ENCODE assay signal across 26 cellular contexts in genomic region chr6:150201791-150202329, GRCh38. TPM values are rescaled to one million over a fixed set of nuclear protein-coding genes. Genes with fewer than 3 reads are reported as not detected.
DNase-seq lines count a peak whose midpoint lies in the region; ATAC-seq, FAIRE-seq and TF ChIP-seq lines count a peak whose summit lies in the region.
"Had no signal": no experiment of that assay in that cellular context is flagged by ENCODE, and none has a peak within 500 bp of the region (broad histone marks: within the 10 kb centered on the region; RNA-seq: fewer than 3 reads in every experiment).

No MANE protein-coding gene starts in this region.

- intact Hi-C loops in HepG2 (cut with micrococcal nuclease; ENCODE audit: unreplicated experiment): no loop called here

- WGBS in endodermal cell (ENCODE audit: insufficient coverage in 1 of 2, insufficient read length in 1 of 2), 2 experiments: 95% methylated on average over 3 to 9 of the region's 9 CpGs
- 19% methylated on average over 9 of the region's 9 CpGs for WGBS in HepG2 (ENCODE audit: low lambda C conversion rate)
- 79% methylated on average over 9 of the region's 9 CpGs for WGBS in smooth muscle cell (ENCODE audit: low lambda C conversion rate)

- H3K4me1 ChIP-seq in endodermal cell (ENCODE audit: control insufficient read depth, insufficient read depth, low read length) (no peaks in the 10 kb centered on the region), HepG2 (ENCODE audit: insufficient read depth, low read length) (no peaks in the 10 kb centered on the region), smooth muscle cell (ENCODE audit: low read depth) (no peaks in the 10 kb centered on the region)

- FAIRE-seq in HepG2 (lab: Jason Lieb, UNC): no peak
- FAIRE-seq: bronchial epithelial cell, GM18507 had no signal

- TF ChIP-seq RAD21 in HepG2 (CRISPR knock-in tag; IDR thresholded peaks at IDR 0.05): no peak

- no peak overlapping the region for H3K4me3 Mint-ChIP-seq in endodermal cell
- H3K4me3 Mint-ChIP-seq: activated CD4-positive, alpha-beta memory T cell treated with anti-CD3 and anti-CD28 coated beads, Interleukin-2, amount 10 ng/mL, durations not matched to agents 7 days and 5 days; CD14-positive monocyte; stimulated activated memory B cell treated with anti-CD40 and anti-IgM and Interleukin-4, amounts not matched to agents 10 μg/mL and 1 μg/mL and 100 μg/mL, for 72 hours had no signal

- H4K20me1 ChIP-seq in HepG2 (ENCODE audit: insufficient read depth, low read length) (no peaks in the 10 kb centered on the region; the same call in 1 of the 2 replicates), smooth muscle cell (ENCODE audit: low read depth) (no peaks in the 10 kb centered on the region)

- H3K36me3 ChIP-seq in endodermal cell (ENCODE audit: control insufficient read depth, insufficient read depth, low read length): no peaks in the 10 kb centered on the region
- H3K36me3 ChIP-seq in HepG2 (replicated peaks in 1 of 2; ENCODE audit: control insufficient read depth in 1 of 2, insufficient read depth in 2 of 2, low read length in 2 of 2): no peaks in the 10 kb centered on the region
- H3K36me3 ChIP-seq in smooth muscle cell (ENCODE audit: low read depth): no peaks in the 10 kb centered on the region
- H3K36me3 ChIP-seq: esophagus muscularis mucosa, gastroesophageal sphincter, left ventricle myocardium inferior had no signal

- H3K27ac ChIP-seq in endodermal cell (ENCODE audit: low read depth, low read length): no peak overlapping the region
- H3K27ac ChIP-seq in HepG2 (ENCODE audit: extremely low read length, insufficient read depth, low read length): no peak overlapping the region
- peak overlapping the region; percentile 35 for H3K27ac ChIP-seq in smooth muscle cell (ENCODE audit: low read depth)
- H3K27ac ChIP-seq: esophagus muscularis mucosa, gastroesophageal sphincter, left ventricle myocardium inferior, testis had no signal

- H3K4me2 ChIP-seq in HepG2 (ENCODE audit: low read depth, low read length) (no peak overlapping the region), smooth muscle cell (no peak overlapping the region)

- no peaks in the 10 kb centered on the region for H3F3A ChIP-seq in smooth muscle cell (ENCODE audit: low read depth)

- no TSS peak for BruUV-seq in HepG2 (replicated peaks; lab: Mats Ljungman, UMichigan)

- H3K9ac ChIP-seq in endodermal cell (ENCODE audit: extremely low read depth, low read length, poor library complexity, severe bottlenecking) (no peak overlapping the region), HepG2 (ENCODE audit: insufficient read depth, low read depth, low read length) (no peak overlapping the region), smooth muscle cell (ENCODE audit: low read depth) (no peak overlapping the region)

- H3K4me1 Mint-ChIP-seq in endodermal cell: peaks cover 5% of the 10 kb centered on the region
- H3K4me1 Mint-ChIP-seq: CD14-positive monocyte had no signal

- no peak overlapping the region for H3K4me3 ChIP-seq in endodermal cell (ENCODE audit: low read length)
- H3K4me3 ChIP-seq in HepG2 (replicated peaks in 1 of 3; ENCODE audit: insufficient read depth in 1 of 3, low read depth in 2 of 3, low read length in 3 of 3): no peak overlapping the region
- no peak overlapping the region for H3K4me3 ChIP-seq in smooth muscle cell
- H3K4me3 ChIP-seq: esophagus muscularis mucosa, gastroesophageal sphincter, left ventricle myocardium inferior, testis had no signal

- no peak for TF ChIP-seq POLR2A in HepG2 (IDR thresholded peaks at IDR 0.05; ENCODE audit: insufficient read depth in 1 of 2, low read depth in 2 of 2, low read length in 2 of 2)

- POLR2A ChIA-PET in HepG2 (lab: Yijun Ruan, JAX): no interaction called here

- CTCF ChIA-PET in HepG2 (lab: Yijun Ruan, JAX; ENCODE audit: low intra/inter-chr PET ratio, low total read pairs): no interaction called here

- in situ Hi-C loops in HepG2 (cut with HindIII; ENCODE audit: extremely low pct_ligation_motif_present, low pct_unique_long_range_greater_than_20kb): no loop called here

- H3K9me3 ChIP-seq in endodermal cell (ENCODE audit: control insufficient read depth, low read length): no peaks in the 10 kb centered on the region
- no peaks in the 10 kb centered on the region for H3K9me3 ChIP-seq in HepG2 (ENCODE audit: low read length)
- no peaks in the 10 kb centered on the region for H3K9me3 ChIP-seq in smooth muscle cell (replicated peaks; ENCODE audit: low read depth)
- H3K9me3 ChIP-seq: esophagus muscularis mucosa, gastroesophageal sphincter, left ventricle myocardium inferior, testis had no signal

- H3K36me3 Mint-ChIP-seq in endodermal cell (ENCODE audit: low read depth): no peaks in the 10 kb centered on the region
- H3K36me3 Mint-ChIP-seq: CD14-positive monocyte; stimulated activated memory B cell treated with anti-CD40 and anti-IgM and Interleukin-4, amounts not matched to agents 10 μg/mL and 1 μg/mL and 100 μg/mL, for 72 hours had no signal

- H2AFZ ChIP-seq in HepG2 (ENCODE audit: low read length): no peak overlapping the region
- no peak overlapping the region for H2AFZ ChIP-seq in smooth muscle cell (ENCODE audit: low read depth)

- no peaks in the 10 kb centered on the region for H3K79me2 ChIP-seq in HepG2 (ENCODE audit: insufficient read depth, low read length)
- no peaks in the 10 kb centered on the region for H3K79me2 ChIP-seq in smooth muscle cell (ENCODE audit: low read depth)

- H3K27ac Mint-ChIP-seq in endodermal cell: no peak overlapping the region
- H3K27ac Mint-ChIP-seq: activated CD4-positive, alpha-beta memory T cell treated with anti-CD3 and anti-CD28 coated beads, Interleukin-2, amount 10 ng/mL, durations not matched to agents 7 days and 5 days; stimulated activated memory B cell treated with anti-CD40 and anti-IgM and Interleukin-4, amounts not matched to agents 10 μg/mL and 1 μg/mL and 100 μg/mL, for 72 hours had no signal

- H3K27me3 Mint-ChIP-seq in endodermal cell (ENCODE audit: insufficient read depth): no peaks in the 10 kb centered on the region
- H3K27me3 Mint-ChIP-seq: stimulated activated memory B cell treated with anti-CD40 and anti-IgM and Interleukin-4, amounts not matched to agents 10 μg/mL and 1 μg/mL and 100 μg/mL, for 72 hours had no signal

- H3K27me3 ChIP-seq in endodermal cell (ENCODE audit: control insufficient read depth, insufficient read depth, low read length, poor library complexity, severe bottlenecking) (no peaks in the 10 kb centered on the region), HepG2 (ENCODE audit: control insufficient read depth in 1 of 2, insufficient read depth in 2 of 2, low read length in 2 of 2) (peaks cover 0 to 8% of the 10 kb centered on the region in 2 experiments; a peak in 3 of 5 replicates), smooth muscle cell (ENCODE audit: low read depth) (peaks cover 6% of the 10 kb centered on the region)
- H3K27me3 ChIP-seq: esophagus muscularis mucosa, testis had no signal

- peak; percentile 45 for DNase-seq in HuH-7.5 (ENCODE audit: low spot score)
- peak; percentile 27 for DNase-seq in endodermal cell
- DNase-seq in HepG2 (ENCODE audit: low spot score): no peak
- no peak for DNase-seq in smooth muscle cell (lab: John Stamatoyannopoulos, UW; ENCODE audit: unreplicated experiment)
- DNase-seq in cerebellar cortex (ENCODE audit: low spot score): no peak
- no peak for DNase-seq in stimulated activated CD4-positive, alpha-beta T cell treated with anti-CD3 and anti-CD28 coated beads, Interleukin-4, amount 100 ng/mL, for 4 hours
- DNase-seq: activated CD4-positive, alpha-beta memory T cell treated with anti-CD3 and anti-CD28 coated beads, Interleukin-2, amount 10 ng/mL, durations not matched to agents 7 days and 5 days; activated CD4-positive, CD25-positive, alpha-beta regulatory T cell; activated gamma-delta T cell treated with Interleukin-2 at 50 U/mL for 16 hours; activated T-cell treated with anti-CD3 and anti-CD28 coated beads for 4 hours; left ventricle myocardium inferior; NCI-H1105 treated with DMSO at 0.1 percent for 48 hours; NCI-H2081; NCI-H446 treated with DMSO at 0.1 percent for 48 hours; RPMI8226; T-helper 9 cell; testis had no signal

- no peak for TF ChIP-seq CTCF in endodermal cell (conservative IDR thresholded peaks at IDR 0.05)
- no peak for TF ChIP-seq CTCF in HepG2 (CRISPR knock-in tag; IDR thresholded peaks at IDR 0.05)
- no peak for TF ChIP-seq CTCF in smooth muscle cell (IDR thresholded peaks at IDR 0.05; ENCODE audit: borderline replicate concordance, insufficient read depth, poor library complexity, severe bottlenecking)

- ATAC-seq in HepG2: peak; percentile 59
- no peak for ATAC-seq in HG03095 (IDR thresholded peaks at IDR 0.05; ENCODE audit: unreplicated experiment)
- ATAC-seq in GM19455 (IDR thresholded peaks at IDR 0.05; ENCODE audit: unreplicated experiment): no peak
- ATAC-seq: gastroesophageal sphincter; stimulated activated memory B cell treated with anti-CD40 and anti-IgM and Interleukin-4, amounts not matched to agents 10 μg/mL and 1 μg/mL and 100 μg/mL, for 72 hours had no signal

- TF ChIP-seq EP300 in HepG2 (IDR thresholded peaks at IDR 0.05; ENCODE audit: low read depth in 2 of 2, low read length in 2 of 2): no peak
- TF ChIP-seq EP300 in HepG2 (CRISPR knock-in tag; IDR thresholded peaks at IDR 0.05; ENCODE audit: borderline replicate concordance): no peak

- no peaks in the 10 kb centered on the region for H3K9me3 Mint-ChIP-seq in endodermal cell
- H3K9me3 Mint-ChIP-seq: activated CD4-positive, alpha-beta memory T cell treated with anti-CD3 and anti-CD28 coated beads, Interleukin-2, amount 10 ng/mL, durations not matched to agents 7 days and 5 days; CD14-positive monocyte; stimulated activated memory B cell treated with anti-CD40 and anti-IgM and Interleukin-4, amounts not matched to agents 10 μg/mL and 1 μg/mL and 100 μg/mL, for 72 hours had no signal

RNA-seq across cellular contexts. Expression of gene PPP1R14C, which starts 59.0 kb away (rescaled TPM):
- total RNA-seq in endodermal cell (under 1 TPM; 0.20 to 0.29 TPM), HepG2 (2016; rRNA removed; fragmentation: Illumina TruSeq; extraction: Trizol) (not detected in 2 replicates), smooth muscle cell (7.1 and 7.9 TPM in 2 replicates)
- polyA plus RNA-seq in endodermal cell (2013, experiment 1 of 2): 42.5 TPM
- polyA plus RNA-seq in endodermal cell (2013, experiment 2 of 2): 47.4 TPM
- total RNA-seq in HepG2 (2016; cell fraction: cytosol; rRNA removed; fragmentation: Illumina TruSeq; extraction: Trizol; ENCODE audit: low read depth): not detected in 2 replicates
- not detected in 2 replicates for total RNA-seq in HepG2 (2016; cell fraction: insoluble cytoplasmic fraction; rRNA removed; fragmentation: Illumina TruSeq; extraction: Trizol)
- not detected in 2 replicates for total RNA-seq in HepG2 (2016; cell fraction: membrane; rRNA removed; fragmentation: Illumina TruSeq; extraction: Trizol)
- not detected in 2 replicates for total RNA-seq in HepG2 (2016; cell fraction: nucleus; rRNA removed; fragmentation: Illumina TruSeq; extraction: Trizol)
- polyA plus RNA-seq in HepG2 (2011; rRNA removed) (not detected in 2 replicates), smooth muscle cell (2.6 and 11.1 TPM in 2 replicates)
- polyA plus RNA-seq in HepG2 (2011; cell fraction: cytosol; rRNA removed): not detected in 2 replicates
- polyA plus RNA-seq in HepG2 (2011; cell fraction: nucleus; rRNA removed): not detected in 2 replicates
- polyA plus RNA-seq in HepG2 (2012): not detected in 2 replicates
- polyA plus RNA-seq in HepG2 (2016; cell fraction: cytosol; fragmentation: Illumina TruSeq; extraction: Trizol; ENCODE audit: low read depth): not detected in 2 replicates
- not detected in 2 replicates for polyA plus RNA-seq in HepG2 (2016; cell fraction: insoluble cytoplasmic fraction; fragmentation: Illumina TruSeq; extraction: Trizol; ENCODE audit: low read depth)
- not detected in 2 replicates for polyA plus RNA-seq in HepG2 (2016; cell fraction: membrane; fragmentation: Illumina TruSeq; extraction: Trizol; ENCODE audit: low read depth)
- polyA plus RNA-seq in HepG2 (2016; cell fraction: nucleus; fragmentation: Illumina TruSeq; extraction: Trizol; ENCODE audit: insufficient read depth, low read depth): not detected in 2 replicates
- polyA minus RNA-seq in HepG2 (2011; rRNA and poly(A)+ RNA removed; ENCODE audit: low replicate concordance): not detected in 2 replicates
- polyA minus RNA-seq in HepG2 (2011; cell fraction: cytosol; rRNA and poly(A)+ RNA removed): not detected in 2 replicates
- not detected in 2 replicates for polyA minus RNA-seq in HepG2 (2011; cell fraction: nucleus; rRNA and poly(A)+ RNA removed)
- total RNA-seq: dermis microvascular lymphatic vessel endothelial cell had no signal
- polyA plus RNA-seq: CD14-positive monocyte had no signal

Comparison
In these comparisons a context has a peak if more than half of its experiments do, and no peak if none do; other contexts are left out.
1. DNase-seq: peak in HuH-7.5 (single experiment) and endodermal cell (single experiment); none in HepG2 (single experiment), smooth muscle cell (single experiment), cerebellar cortex (single experiment) and stimulated activated CD4-positive, alpha-beta T cell treated with anti-CD3 and anti-CD28 coated beads, Interleukin-4, amount 100 ng/mL, for 4 hours (0 of 2).